In the genomic region with DNA sequence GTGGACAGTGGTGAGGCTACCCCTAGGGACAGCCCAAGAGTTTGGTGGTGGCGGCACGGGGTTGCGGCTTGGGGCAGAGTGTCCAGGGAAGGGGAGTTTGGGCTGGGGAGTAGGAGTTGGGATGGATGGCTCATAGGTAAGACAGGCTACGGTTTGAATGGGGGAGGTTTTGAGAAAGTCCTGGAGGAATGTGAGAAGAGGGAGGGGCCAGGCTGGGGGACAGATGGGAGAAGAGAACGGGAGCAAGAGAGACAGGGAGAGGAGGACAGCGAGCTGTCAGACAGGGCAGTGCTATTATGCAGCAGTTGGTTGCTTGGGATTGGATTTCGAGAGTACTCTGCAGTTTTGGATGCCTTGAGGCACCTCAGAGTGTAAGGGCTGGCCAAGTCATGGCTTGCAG, we compare ENCODE assay signal across 1 cellular context.
TF ChIP-seq lines count a peak whose summit lies in the region.

No MANE protein-coding gene starts in this region.

TF ChIP-seq in GM23338, 12 proteins besides CTCF, POLR2A, EP300 and RAD21 (continued from another document):
- no peak for TF ChIP-seq ZNF331 (CRISPR knock-in tag; IDR thresholded peaks at IDR 0.05; ENCODE audit: low read depth)
- TF ChIP-seq EZH2phosphoT487 (IDR thresholded peaks at IDR 0.05; ENCODE audit: unreplicated experiment) = no peak
- TF ChIP-seq, protein P1, sequence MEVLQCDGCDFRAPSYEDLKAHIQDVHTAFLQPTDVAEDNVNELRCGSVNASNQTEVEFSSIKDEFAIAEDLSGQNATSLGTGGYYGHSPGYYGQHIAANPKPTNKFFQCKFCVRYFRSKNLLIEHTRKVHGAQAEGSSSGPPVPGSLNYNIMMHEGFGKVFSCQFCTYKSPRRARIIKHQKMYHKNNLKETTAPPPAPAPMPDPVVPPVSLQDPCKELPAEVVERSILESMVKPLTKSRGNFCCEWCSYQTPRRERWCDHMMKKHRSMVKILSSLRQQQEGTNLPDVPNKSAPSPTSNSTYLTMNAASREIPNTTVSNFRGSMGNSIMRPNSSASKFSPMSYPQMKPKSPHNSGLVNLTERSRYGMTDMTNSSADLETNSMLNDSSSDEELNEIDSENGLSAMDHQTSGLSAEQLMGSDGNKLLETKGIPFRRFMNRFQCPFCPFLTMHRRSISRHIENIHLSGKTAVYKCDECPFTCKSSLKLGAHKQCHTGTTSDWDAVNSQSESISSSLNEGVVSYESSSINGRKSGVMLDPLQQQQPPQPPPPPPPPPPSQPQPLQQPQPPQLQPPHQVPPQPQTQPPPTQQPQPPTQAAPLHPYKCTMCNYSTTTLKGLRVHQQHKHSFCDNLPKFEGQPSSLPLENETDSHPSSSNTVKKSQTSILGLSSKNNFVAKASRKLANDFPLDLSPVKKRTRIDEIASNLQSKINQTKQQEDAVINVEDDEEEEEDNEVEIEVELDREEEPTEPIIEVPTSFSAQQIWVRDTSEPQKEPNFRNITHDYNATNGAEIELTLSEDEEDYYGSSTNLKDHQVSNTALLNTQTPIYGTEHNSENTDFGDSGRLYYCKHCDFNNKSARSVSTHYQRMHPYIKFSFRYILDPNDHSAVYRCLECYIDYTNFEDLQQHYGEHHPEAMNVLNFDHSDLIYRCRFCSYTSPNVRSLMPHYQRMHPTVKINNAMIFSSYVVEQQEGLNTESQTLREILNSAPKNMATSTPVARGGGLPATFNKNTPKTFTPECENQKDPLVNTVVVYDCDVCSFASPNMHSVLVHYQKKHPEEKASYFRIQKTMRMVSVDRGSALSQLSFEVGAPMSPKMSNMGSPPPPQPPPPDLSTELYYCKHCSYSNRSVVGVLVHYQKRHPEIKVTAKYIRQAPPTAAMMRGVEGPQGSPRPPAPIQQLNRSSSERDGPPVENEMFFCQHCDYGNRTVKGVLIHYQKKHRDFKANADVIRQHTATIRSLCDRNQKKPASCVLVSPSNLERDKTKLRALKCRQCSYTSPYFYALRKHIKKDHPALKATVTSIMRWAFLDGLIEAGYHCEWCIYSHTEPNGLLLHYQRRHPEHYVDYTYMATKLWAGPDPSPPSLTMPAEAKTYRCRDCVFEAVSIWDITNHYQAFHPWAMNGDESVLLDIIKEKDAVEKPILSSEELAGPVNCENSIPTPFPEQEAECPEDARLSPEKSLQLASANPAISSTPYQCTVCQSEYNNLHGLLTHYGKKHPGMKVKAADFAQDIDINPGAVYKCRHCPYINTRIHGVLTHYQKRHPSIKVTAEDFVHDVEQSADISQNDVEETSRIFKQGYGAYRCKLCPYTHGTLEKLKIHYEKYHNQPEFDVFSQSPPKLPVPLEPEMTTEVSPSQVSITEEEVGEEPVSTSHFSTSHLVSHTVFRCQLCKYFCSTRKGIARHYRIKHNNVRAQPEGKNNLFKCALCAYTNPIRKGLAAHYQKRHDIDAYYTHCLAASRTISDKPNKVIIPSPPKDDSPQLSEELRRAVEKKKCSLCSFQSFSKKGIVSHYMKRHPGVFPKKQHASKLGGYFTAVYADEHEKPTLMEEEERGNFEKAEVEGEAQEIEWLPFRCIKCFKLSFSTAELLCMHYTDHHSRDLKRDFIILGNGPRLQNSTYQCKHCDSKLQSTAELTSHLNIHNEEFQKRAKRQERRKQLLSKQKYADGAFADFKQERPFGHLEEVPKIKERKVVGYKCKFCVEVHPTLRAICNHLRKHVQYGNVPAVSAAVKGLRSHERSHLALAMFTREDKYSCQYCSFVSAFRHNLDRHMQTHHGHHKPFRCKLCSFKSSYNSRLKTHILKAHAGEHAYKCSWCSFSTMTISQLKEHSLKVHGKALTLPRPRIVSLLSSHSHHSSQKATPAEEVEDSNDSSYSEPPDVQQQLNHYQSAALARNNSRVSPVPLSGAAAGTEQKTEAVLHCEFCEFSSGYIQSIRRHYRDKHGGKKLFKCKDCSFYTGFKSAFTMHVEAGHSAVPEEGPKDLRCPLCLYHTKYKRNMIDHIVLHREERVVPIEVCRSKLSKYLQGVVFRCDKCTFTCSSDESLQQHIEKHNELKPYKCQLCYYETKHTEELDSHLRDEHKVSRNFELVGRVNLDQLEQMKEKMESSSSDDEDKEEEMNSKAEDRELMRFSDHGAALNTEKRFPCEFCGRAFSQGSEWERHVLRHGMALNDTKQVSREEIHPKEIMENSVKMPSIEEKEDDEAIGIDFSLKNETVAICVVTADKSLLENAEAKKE (CRISPR knock-in tag; IDR thresholded peaks at IDR 0.05) = no peak
- TF ChIP-seq ZNF114 (CRISPR knock-in tag; IDR thresholded peaks at IDR 0.05) = no peak
- no peak for TF ChIP-seq POLR2AphosphoS5 (IDR thresholded peaks at IDR 0.05; ENCODE audit: low read depth)
TF ChIP-seq in GM23338: peak in this region for 0.
